ENCODE assay signal across 10 cellular contexts in genomic region chr20:47784256-47784598, GRCh38. TPM values are rescaled to one million over a fixed set of nuclear protein-coding genes. Genes with fewer than 3 reads are reported as not detected.
DNase-seq lines count a peak whose midpoint lies in the region; FAIRE-seq and TF ChIP-seq lines count a peak whose summit lies in the region.
"Had no signal": no experiment of that assay in that cellular context is flagged by ENCODE, and none has a peak within 500 bp of the region (broad histone marks: within the 10 kb centered on the region; RNA-seq: fewer than 3 reads in every experiment).

No MANE protein-coding gene starts in this region.

- H3K27me3 ChIP-seq in transverse colon = no peaks in the 10 kb centered on the region

- H3K9me3 ChIP-seq in mesodermal cell (ENCODE audit: control insufficient read depth, low read length) (no peaks in the 10 kb centered on the region), transverse colon (no peaks in the 10 kb centered on the region)

- TF ChIP-seq CTCF in cardiac fibroblast (IDR thresholded peaks at IDR 0.05; ENCODE audit: low read depth, low read length) (no peak), transverse colon (IDR thresholded peaks at IDR 0.05) (no peak)

- no peaks in the 10 kb centered on the region for H3K9me3 Mint-ChIP-seq in activated naive CD4-positive, alpha-beta T cell treated with anti-CD3 and anti-CD28 coated beads, Interleukin-2, amount 50 U/mL, for 24 hours

- peak overlapping the region; percentile 53 to 68 for H3K4me3 ChIP-seq in cardiac fibroblast (replicated peaks in 1 of 2; ENCODE audit: low read depth in 2 of 2, low read length in 2 of 2)
- peak overlapping the region; percentile 60 for H3K4me3 ChIP-seq in mesodermal cell (ENCODE audit: extremely low read depth, insufficient read depth, low read length, poor library complexity, severe bottlenecking)
- H3K4me3 ChIP-seq in transverse colon = peak overlapping the region in 3 of 4 donors; percentile 62 to 75 (median 63)

- FAIRE-seq in GM19239 (lab: Jason Lieb, UNC) = no peak

- TF ChIP-seq POLR2A in transverse colon (IDR thresholded peaks at IDR 0.05) = no peak

- WGBS in mesodermal cell (ENCODE audit: insufficient coverage in 2 of 2), 2 experiments = 0 to 15% methylated on average over 1 to 4 of the region's 8 CpGs
- 7 to 11% methylated on average over 3 to 8 of the region's 8 CpGs for WGBS in transverse colon (ENCODE audit: low coverage in 1 of 2), 2 donors

- no peak for TF ChIP-seq EP300 in transverse colon (IDR thresholded peaks at IDR 0.05; ENCODE audit: low read depth)

- H3K4me3 Mint-ChIP-seq in activated naive CD4-positive, alpha-beta T cell treated with anti-CD3 and anti-CD28 coated beads, Interleukin-2, amount 50 U/mL, for 24 hours = peak overlapping the region; percentile 57

- peaks cover 17% of the 10 kb centered on the region for H3K4me1 Mint-ChIP-seq in activated naive CD4-positive, alpha-beta T cell treated with anti-CD3 and anti-CD28 coated beads, Interleukin-2, amount 50 U/mL, for 24 hours

- H3K36me3 ChIP-seq in mesodermal cell (ENCODE audit: control insufficient read depth, insufficient read depth, low read length) (peaks cover 25% of the 10 kb centered on the region), transverse colon (no peaks in the 10 kb centered on the region)

- intact Hi-C loops in transverse colon (cut with DNase I; ENCODE audit: low total_unique reads) = loop anchor here (10.0 kb wide), 1 partner anchor 109 kb away; no protein-coding TSS in a partner anchor

- H3K27ac ChIP-seq in mesodermal cell (ENCODE audit: low read depth, low read length, severe bottlenecking) (no peak overlapping the region), transverse colon (peak overlapping the region; percentile 67 to 90 (median 88))

- peaks cover 39% of the 10 kb centered on the region for H3K27me3 Mint-ChIP-seq in activated naive CD4-positive, alpha-beta T cell treated with anti-CD3 and anti-CD28 coated beads, Interleukin-2, amount 50 U/mL, for 24 hours

- no peak overlapping the region for H3K27ac Mint-ChIP-seq in activated naive CD4-positive, alpha-beta T cell treated with anti-CD3 and anti-CD28 coated beads, Interleukin-2, amount 50 U/mL, for 24 hours

- in situ Hi-C loops in transverse colon (cut with MboI; ENCODE audit: low pct_ligation_motif_present in 1 of 4, low pct_unique_long_range_greater_than_20kb in 1 of 4, low sequenced_read_pairs in 3 of 4) = loop anchor here (10.0 kb wide), 2 partner anchors 831 to 841 kb away; no protein-coding TSS in a partner anchor

- DNase-seq in activated naive CD4-positive, alpha-beta T cell treated with anti-CD3 and anti-CD28 coated beads, Interleukin-2, amount 50 U/mL, for 16 hours = no peak
- DNase-seq in cardiac fibroblast (ENCODE audit: low read depth in 2 of 2) (no peak), transverse colon (no peak), H4 (ENCODE audit: low spot score) (no peak), D341Med (ENCODE audit: low spot score) (no peak), GM19239 (ENCODE audit: insufficient read length, low spot score) (no peak)
- DNase-seq: hippocampal formation, NCI-H1092 had no signal

- no peaks in the 10 kb centered on the region for H3K36me3 Mint-ChIP-seq in activated naive CD4-positive, alpha-beta T cell treated with anti-CD3 and anti-CD28 coated beads, Interleukin-2, amount 50 U/mL, for 24 hours

- H3K4me1 ChIP-seq in mesodermal cell (ENCODE audit: control insufficient read depth, insufficient read depth, low read length, poor library complexity, severe bottlenecking) = no peaks in the 10 kb centered on the region
- H3K4me1 ChIP-seq in transverse colon = peaks cover 6 to 28% (median 18%) of the 10 kb centered on the region in 4 donors

RNA-seq across cellular contexts. Expression of gene SULF2, which starts 1.1 kb away (rescaled TPM):
- polyA plus RNA-seq in mesodermal cell (2013, experiment 1 of 2) = 114 TPM
- polyA plus RNA-seq in mesodermal cell (2013, experiment 2 of 2) = 130 TPM
- total RNA-seq in transverse colon = 100 to 1,000 TPM; 103 to 257 (median 191) TPM
- 266 and 269 TPM in 2 replicates for total RNA-seq in H4 (2014; rRNA removed; shearing (Covaris generic))
